In genomic region chr21:43826623-43826974, GRCh38 we compare ENCODE assay signal across 1 cellular context.
TF ChIP-seq lines count a peak whose summit lies in the region.

No MANE protein-coding gene starts in this region.

TF ChIP-seq in HepG2, 621 proteins besides CTCF, POLR2A, EP300 and RAD21:
- TF ChIP-seq HNF4G (IDR thresholded peaks at IDR 0.05; ENCODE audit: borderline replicate concordance, low read depth, low read length) (no peak), HNF4G (CRISPR knock-in tag; IDR thresholded peaks at IDR 0.05; ENCODE audit: borderline replicate concordance, low read depth) (peak; percentile 32; the same call in 1 of the 2 replicates), ZNF766 (CRISPR knock-in tag; IDR thresholded peaks at IDR 0.05; ENCODE audit: borderline replicate concordance) (no peak)
